Comparison of ENCODE assay signal across 32 cellular contexts in the genomic region with DNA sequence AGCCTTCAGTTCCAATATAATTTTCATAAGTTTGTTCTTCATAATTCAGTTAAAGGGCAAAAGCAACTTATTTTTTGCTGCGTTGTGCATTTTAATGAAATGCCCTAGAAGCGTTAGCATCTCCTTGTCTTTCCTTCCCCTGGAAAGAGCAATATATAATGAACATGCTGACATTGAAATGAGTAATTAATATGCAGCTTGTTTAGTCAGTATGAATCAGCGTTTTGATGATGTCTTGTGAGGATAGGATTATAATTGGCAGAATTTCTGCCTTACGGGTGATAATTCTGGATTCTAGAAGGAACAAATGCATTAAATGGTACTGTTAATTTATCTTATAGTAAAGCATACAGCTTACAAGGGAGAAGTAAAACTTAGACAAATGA.
"Had no signal": no experiment of that assay in that cellular context is flagged by ENCODE, and none has a peak within 500 bp of the region (broad histone marks: within the 10 kb centered on the region; RNA-seq: fewer than 3 reads in every experiment).

No MANE protein-coding gene starts in this region.

- ATAC-seq: activated CD8-positive, alpha-beta T cell treated with anti-CD3 and anti-CD28 coated beads for 36 hours; activated naive CD4-positive, alpha-beta T cell treated with anti-CD3 and anti-CD28 coated beads, Interleukin-2, amount 50 U/mL, for 72 hours; body of pancreas; heart left ventricle; left lobe of liver; lower lobe of right lung; natural killer cell; psoas muscle; upper lobe of right lung had no signal

- DNase-seq: activated CD4-positive, alpha-beta T cell treated with anti-CD3 and anti-CD28 coated beads, Interleukin-2, amount 50 U/mL, for 1 hour; activated CD8-positive, alpha-beta T cell treated with anti-CD3 and anti-CD28 coated beads for 36 hours; activated naive CD4-positive, alpha-beta T cell; activated T-cell treated with anti-CD3 and anti-CD28 coated beads, Interleukin-2, amount 50 U/mL, for 48 hours; anterior cingulate cortex; body of pancreas; cerebellar nuclear complex; colonic mucosa; effector CD8-positive, alpha-beta T cell; heart left ventricle; kidney glomerular epithelial cell; lower lobe of right lung; mesendoderm; natural killer cell; occipital lobe; psoas muscle; sigmoid colon; small intestine; stimulated activated CD4-positive, alpha-beta T cell treated with anti-CD3 and anti-CD28 coated beads, Interleukin-2, amount 100 ng/mL, for 24 hours; stimulated activated naive CD4-positive, alpha-beta T cell; T1000; tibial artery; upper lobe of right lung had no signal

- H3K27ac ChIP-seq: body of pancreas, cardiac muscle cell, colonic mucosa, foreskin keratinocyte, heart left ventricle, lower lobe of right lung, neural progenitor cell, parathyroid adenoma, psoas muscle, sigmoid colon, suprapubic skin, tibial artery, upper lobe of right lung had no signal

- H3K36me3 Mint-ChIP-seq: activated naive CD4-positive, alpha-beta T cell treated with anti-CD3 and anti-CD28 coated beads, Interleukin-2, amount 50 U/mL, for 72 hours; natural killer cell; neural progenitor cell had no signal

- H3K9ac ChIP-seq: neural progenitor cell, parathyroid adenoma had no signal

- H3K27ac Mint-ChIP-seq: activated CD8-positive, alpha-beta T cell treated with anti-CD3 and anti-CD28 coated beads for 36 hours; activated naive CD4-positive, alpha-beta T cell treated with anti-CD3 and anti-CD28 coated beads, Interleukin-2, amount 50 U/mL, for 72 hours; natural killer cell; neural progenitor cell; T-helper 1 cell treated with Interleukin-12 subunit alpha and Interleukin-12 subunit beta and Interleukin-4 antibody, amounts not matched to agents 30 μg/mL and 1 μg/mL, for 36 hours had no signal

- H3K9me3 ChIP-seq: body of pancreas, colonic mucosa, lower lobe of right lung, psoas muscle, sigmoid colon, suprapubic skin, tibial artery, upper lobe of right lung had no signal

- H2AFZ ChIP-seq: neural progenitor cell, parathyroid adenoma had no signal

- H3K36me3 ChIP-seq: cardiac muscle cell, colonic mucosa, heart left ventricle, lower lobe of right lung, neural progenitor cell, sigmoid colon, suprapubic skin, tibial artery, upper lobe of right lung had no signal

- H3K27me3 ChIP-seq: body of pancreas, cardiac muscle cell, colonic mucosa, foreskin keratinocyte, heart left ventricle, neural progenitor cell, sigmoid colon, suprapubic skin, tibial artery, upper lobe of right lung had no signal

- H3K4me1 Mint-ChIP-seq: natural killer cell had no signal

- H3K4me2 ChIP-seq: neural progenitor cell had no signal

- H3K79me2 ChIP-seq: parathyroid adenoma had no signal

- H3K4me3 Mint-ChIP-seq: activated CD8-positive, alpha-beta T cell treated with anti-CD3 and anti-CD28 coated beads for 36 hours; natural killer cell; neural progenitor cell; T-helper 1 cell treated with Interleukin-12 subunit alpha and Interleukin-12 subunit beta and Interleukin-4 antibody, amounts not matched to agents 30 μg/mL and 1 μg/mL, for 36 hours had no signal

- H3K4me3 ChIP-seq: body of pancreas, cardiac muscle cell, colonic mucosa, heart left ventricle, lower lobe of right lung, neural progenitor cell, psoas muscle, sigmoid colon, suprapubic skin, tibial artery, upper lobe of right lung had no signal

- H3K9me3 Mint-ChIP-seq: activated CD8-positive, alpha-beta T cell treated with anti-CD3 and anti-CD28 coated beads for 36 hours; T-helper 1 cell treated with Interleukin-12 subunit alpha and Interleukin-12 subunit beta and Interleukin-4 antibody, amounts not matched to agents 30 μg/mL and 1 μg/mL, for 36 hours had no signal

- H3K4me1 ChIP-seq: colonic mucosa, lower lobe of right lung, neural progenitor cell, parathyroid adenoma had no signal

- FAIRE-seq: endometrium, small intestine had no signal
